22 cellular contexts compared by ENCODE assay signal in the genomic region with DNA sequence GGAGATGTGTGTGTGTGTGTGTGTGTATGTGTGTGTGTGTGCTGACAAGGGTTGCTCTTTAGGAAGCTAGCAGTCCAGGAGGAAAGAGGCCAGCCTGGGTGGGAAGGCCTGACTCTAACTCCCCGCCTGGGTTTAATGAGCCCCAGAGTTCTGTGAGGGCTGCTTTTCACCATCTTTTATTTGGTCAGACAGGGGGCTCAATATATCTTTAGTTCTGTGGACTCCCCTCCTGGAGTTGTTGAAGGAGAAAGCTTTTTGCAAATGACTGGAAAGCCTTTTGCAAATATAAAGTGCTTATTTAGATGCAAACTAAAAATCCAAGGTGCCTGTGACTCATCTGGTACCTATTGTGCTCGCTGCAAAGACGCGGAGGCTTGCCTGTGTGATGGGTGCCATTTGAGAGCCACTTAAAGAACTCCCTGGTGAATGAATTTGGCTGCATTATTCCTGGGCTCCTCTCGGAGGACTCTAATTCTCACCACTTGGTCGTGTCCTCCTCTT. TPM values are rescaled to one million over a fixed set of nuclear protein-coding genes. Genes with fewer than 3 reads are reported as not detected.
DNase-seq lines count a peak whose midpoint lies in the region; ATAC-seq and TF ChIP-seq lines count a peak whose summit lies in the region.
"Had no signal": no experiment of that assay in that cellular context is flagged by ENCODE, and none has a peak within 500 bp of the region (broad histone marks: within the 10 kb centered on the region; RNA-seq: fewer than 3 reads in every experiment).

No MANE protein-coding gene starts in this region.

- no peak overlapping the region for H3K23ac ChIP-seq in IMR-90 (ENCODE audit: low read depth, low read length)

- H2AK9ac ChIP-seq in IMR-90 (replicated peaks; ENCODE audit: low read depth, low read length, poor library complexity), result no peak overlapping the region

- intact Hi-C loops in IMR-90 (cut with micrococcal nuclease), result loop anchor here (2.0 to 10.0 kb wide), 3 partner anchors 180 to 417 kb away; no protein-coding TSS in a partner anchor
- intact Hi-C loops in testis (cut with DNase I; ENCODE audit: low total_unique reads), result no loop called here
- intact Hi-C loops in stomach (cut with DNase I; ENCODE audit: low total_unique reads), result no loop called here

- no peak overlapping the region for H2AK5ac ChIP-seq in IMR-90 (ENCODE audit: low read depth, low read length)

- no peak overlapping the region for H3K27ac ChIP-seq in IMR-90 (ENCODE audit: insufficient read depth, low read length)
- H3K27ac ChIP-seq in testis, result no peak overlapping the region
- no peak overlapping the region for H3K27ac ChIP-seq in stomach
- H3K27ac ChIP-seq: left lung, ovary, sigmoid colon, SJCRH30 had no signal

- H4K5ac ChIP-seq in IMR-90 (ENCODE audit: low read depth, low read length), result no peak overlapping the region

- H3K27me3 Mint-ChIP-seq in WTC11 (ENCODE audit: low read depth), result peaks cover 3% of the 10 kb centered on the region; the same call in 1 of the 2 replicates

- POLR2A ChIA-PET in IMR-90 (lab: Charles Lee; ENCODE audit: unreplicated experiment) (no interaction called here), WTC11 (lab: Charles Lee) (no interaction called here)

- H3K36me3 ChIP-seq in IMR-90 (ENCODE audit: control insufficient read depth, insufficient read depth, low read length) (no peaks in the 10 kb centered on the region), testis (ENCODE audit: low read depth, missing control alignments) (no peaks in the 10 kb centered on the region), stomach (no peaks in the 10 kb centered on the region)
- H3K36me3 ChIP-seq: left lung, ovary, sigmoid colon, SJCRH30 had no signal

- DNase-seq in DMS153 (lab: John Stamatoyannopoulos, UW), result peak; percentile 32
- DNase-seq in IMR-90, result no peak
- DNase-seq in WTC11 (ENCODE audit: low spot score), result peak; percentile 47
- peak; percentile 57 for DNase-seq in iPS-NIHi11 (ENCODE audit: low spot score)
- DNase-seq in activated effector memory CD4-positive, alpha-beta T cell treated with anti-CD3 and anti-CD28 coated beads, Interleukin-2, amount 50 U/mL, for 16 hours, result no peak
- DNase-seq in testis, result no peak
- DNase-seq in stomach, result no peak
- DNase-seq: activated CD4-positive, CD25-positive, alpha-beta regulatory T cell treated with anti-CD3 and anti-CD28 coated beads, Interleukin-2, amount 50 U/mL, for 72 hours; activated gamma-delta T cell; amygdala; left lung; mucosa of descending colon; NCI-H510A treated with DMSO at 0.1 percent for 48 hours; OCI-M1; ovary; sigmoid colon; SJCRH30 had no signal

- peak overlapping the region; percentile 94 for H3K27ac Mint-ChIP-seq in WTC11

- no peak overlapping the region for H4K91ac ChIP-seq in IMR-90 (ENCODE audit: insufficient read depth, low read depth, low read length)

- no peaks in the 10 kb centered on the region for H3K4me1 ChIP-seq in IMR-90 (ENCODE audit: control insufficient read depth, insufficient read depth, low read length)
- H3K4me1 ChIP-seq in testis, result no peaks in the 10 kb centered on the region
- peaks cover 4 to 11% (median 10%) of the 10 kb centered on the region in 4 donors for H3K4me1 ChIP-seq in stomach
- H3K4me1 ChIP-seq: SJCRH30 had no signal

- H3K4me1 Mint-ChIP-seq in WTC11, result peaks cover 84% of the 10 kb centered on the region

- no peak overlapping the region for H3K9ac ChIP-seq in IMR-90 (ENCODE audit: low read depth, low read length)

- peak overlapping the region; percentile 40 for H2AFZ ChIP-seq in IMR-90 (replicated peaks; ENCODE audit: low read length, poor library complexity)

- no peaks in the 10 kb centered on the region for H4K20me1 ChIP-seq in IMR-90 (ENCODE audit: insufficient read depth, low read length)

- in situ Hi-C loops in IMR-90 (cut with MboI; ENCODE audit: low sequenced_read_pairs), result loop anchor here (10.0 kb wide), 1 partner anchor 420 kb away; no protein-coding TSS in a partner anchor

- no peak overlapping the region for H2BK20ac ChIP-seq in IMR-90 (ENCODE audit: low read depth, low read length)

- TF ChIP-seq CTCF in IMR-90 (conservative IDR thresholded peaks at IDR 0.05; ENCODE audit: low read depth, low read length) (no peak), WTC11 (IDR thresholded peaks at IDR 0.05) (no peak; the same call in 1 of the 2 replicates), testis (IDR thresholded peaks at IDR 0.05) (no peak), stomach (IDR thresholded peaks at IDR 0.05) (no peak)

- dilution Hi-C loops in IMR-90 (cut with HindIII; ENCODE audit: low sequenced_read_pairs, unreplicated experiment), result no loop called here

- BruUV-seq in IMR-90 (replicated peaks; lab: Mats Ljungman, UMichigan), result no TSS peak

- H3K9me3 ChIP-seq in IMR-90 (ENCODE audit: control insufficient read depth, insufficient read depth, low read length) (no peaks in the 10 kb centered on the region), testis (no peaks in the 10 kb centered on the region), stomach (no peaks in the 10 kb centered on the region)
- H3K9me3 ChIP-seq: left lung, mucosa of descending colon, ovary, sigmoid colon, SJCRH30 had no signal

- H3K27me3 ChIP-seq in IMR-90 (ENCODE audit: control insufficient read depth, insufficient read depth, low read length) (peaks cover 4% of the 10 kb centered on the region), testis (no peaks in the 10 kb centered on the region), stomach (peaks cover 0 to 4% (median 0%) of the 10 kb centered on the region in 3 donors)
- H3K27me3 ChIP-seq: left lung, ovary, sigmoid colon, SJCRH30 had no signal

- no peak for TF ChIP-seq RAD21 in IMR-90 (IDR thresholded peaks at IDR 0.05; ENCODE audit: low read length)

- H3K4ac ChIP-seq in IMR-90 (ENCODE audit: low read depth, low read length), result no peak overlapping the region

- CTCF ChIA-PET in IMR-90 (lab: Yijun Ruan, JAX) (interaction anchor here (0.9 to 1.4 kb wide), 4 partner anchors 11 to 173 kb away, joined by 3 to 4 read pairs (median 4); no protein-coding TSS in a partner anchor), WTC11 (lab: Charles Lee) (interaction anchor here (0.6 to 3.8 kb wide), 13 partner anchors 14 to 620 kb away, joined by 3 to 49 read pairs (median 6); partner anchors contain the start of gene DRD3)

- WGBS in IMR-90 (ENCODE audit: extremely low coverage in 2 of 2, insufficient read length in 1 of 2), 2 experiments, result 71% methylated on average over 1 of the region's 6 CpGs; no CpG with 5 or more reads in 1 of the 2 experiments
- 63% methylated on average over 6 of the region's 6 CpGs for WGBS in testis, 2 donors
- WGBS in stomach, 5 donors, result 58 to 71% (median 65%) methylated on average over 6 of the region's 6 CpGs

- H3K36me3 Mint-ChIP-seq in WTC11, result no peaks in the 10 kb centered on the region
- H3K36me3 Mint-ChIP-seq: IgD-negative memory B cell had no signal

- H2BK15ac ChIP-seq in IMR-90 (ENCODE audit: low read depth, low read length), result no peak overlapping the region

- no peak for TF ChIP-seq EP300 in stomach (IDR thresholded peaks at IDR 0.05)

- H2BK120ac ChIP-seq in IMR-90 (ENCODE audit: low read depth, low read length), result no peak overlapping the region

- H3K4me2 ChIP-seq in IMR-90 (ENCODE audit: low read depth, low read length), result no peak overlapping the region

- ATAC-seq in IMR-90 (ENCODE audit: low read depth), result no peak
- ATAC-seq in WTC11, result peak; percentile 69
- no peak for ATAC-seq in GM21529 (IDR thresholded peaks at IDR 0.05; ENCODE audit: unreplicated experiment)
- ATAC-seq: left lung, mucosa of descending colon had no signal

- no peak overlapping the region for H3K14ac ChIP-seq in IMR-90 (replicated peaks; ENCODE audit: low read depth, low read length)

- no peaks in the 10 kb centered on the region for H3K9me1 ChIP-seq in IMR-90 (ENCODE audit: insufficient read depth, low read length)

- no peak overlapping the region for H4K8ac ChIP-seq in IMR-90 (ENCODE audit: low read depth in 2 of 2, low read length in 2 of 2)

- H3K4me3 Mint-ChIP-seq in WTC11, result peak overlapping the region; percentile 40
- H3K4me3 Mint-ChIP-seq: IgD-negative memory B cell had no signal

- H3K56ac ChIP-seq in IMR-90 (ENCODE audit: extremely low read depth, insufficient read depth, low read length), result no peak overlapping the region

- no peak overlapping the region for H2BK5ac ChIP-seq in IMR-90 (ENCODE audit: low read depth, low read length, poor library complexity, severe bottlenecking)

- H3K9me3 Mint-ChIP-seq in WTC11, result no peaks in the 10 kb centered on the region; the same call in 1 of the 2 replicates
- H3K9me3 Mint-ChIP-seq: IgD-negative memory B cell had no signal

- H3K4me3 ChIP-seq in IMR-90 (ENCODE audit: insufficient read depth, low read depth, low read length) (no peak overlapping the region), testis (no peak overlapping the region), stomach (no peak overlapping the region)
- H3K4me3 ChIP-seq: left lung, mucosa of descending colon, ovary, sigmoid colon, SJCRH30 had no signal

- no peak overlapping the region for H3K18ac ChIP-seq in IMR-90 (ENCODE audit: low read depth, low read length)

- H3K79me1 ChIP-seq in IMR-90 (ENCODE audit: low read depth in 1 of 2, low read length in 2 of 2), result no peaks in the 10 kb centered on the region

- TF ChIP-seq POLR2A in IMR-90 (IDR thresholded peaks at IDR 0.05; ENCODE audit: low read depth, low read length), result no peak
- TF ChIP-seq POLR2A in testis (IDR thresholded peaks at IDR 0.05), result no peak
- TF ChIP-seq POLR2A in stomach (IDR thresholded peaks at IDR 0.05), result no peak

TF ChIP-seq in IMR-90, 13 proteins besides CTCF, POLR2A, EP300 and RAD21 (continues in another document):
- TF ChIP-seq MAZ (IDR thresholded peaks at IDR 0.05; ENCODE audit: borderline replicate concordance, low read depth, low read length) (no peak), RFX5 (IDR thresholded peaks at IDR 0.05; ENCODE audit: low read depth, low read length) (no peak), RCOR1 (IDR thresholded peaks at IDR 0.05; ENCODE audit: insufficient replicate concordance, low read length) (no peak), FOS (IDR thresholded peaks at IDR 0.05; ENCODE audit: low read depth, low read length) (no peak), CHD1 (IDR thresholded peaks at IDR 0.05; ENCODE audit: low read depth, low read length) (no peak)

TF ChIP-seq in WTC11, 78 proteins besides CTCF, POLR2A, EP300 and RAD21 (continues in another document):
- TF ChIP-seq TEAD1 (CRISPR knock-in tag; IDR thresholded peaks at IDR 0.05), result no peak
- no peak for TF ChIP-seq MLX (CRISPR knock-in tag; IDR thresholded peaks at IDR 0.05)

RNA-seq across cellular contexts. Expression of gene DRD3, which starts 24.5 kb away (rescaled TPM):
- not detected in 2 replicates for total RNA-seq in IMR-90 (2012; rRNA removed)
- not detected in 2 replicates for polyA plus RNA-seq in IMR-90 (2012; rRNA removed)
- not detected in 2 replicates for polyA plus RNA-seq in IMR-90 (2012; cell fraction: cytosol; rRNA removed)
- not detected in 2 replicates for polyA plus RNA-seq in IMR-90 (2012; cell fraction: nucleus; rRNA removed; ENCODE audit: low replicate concordance)
- total RNA-seq in WTC11 (2021), result 0.11 to 0.27 TPM (median 0.17 TPM) in 3 replicates
- under 1 TPM; 0.37 to 0.39 TPM for total RNA-seq in testis
- polyA plus RNA-seq in testis (ENCODE audit: insufficient read depth, low read depth, low replicate concordance), result 0.94 TPM
- total RNA-seq in stomach, result not detected
- not detected for polyA plus RNA-seq in stomach
- total RNA-seq: activated CD8-positive, alpha-beta memory T cell treated with anti-CD3 and anti-CD28 coated beads for 36 hours; cerebellum; left lung; mucosa of descending colon; ovary; sigmoid colon; SJCRH30 had no signal
- polyA plus RNA-seq: AG04450, IgD-negative memory B cell, ovary, sigmoid colon had no signal

Comparison
In these comparisons a context has a peak if more than half of its experiments do, and no peak if none do; other contexts are left out.
1. DNase-seq: peak in DMS153 (single experiment), WTC11 (single experiment) and iPS-NIHi11 (single experiment); none in IMR-90 (single experiment), activated effector memory CD4-positive, alpha-beta T cell treated with anti-CD3 and anti-CD28 coated beads, Interleukin-2, amount 50 U/mL, for 16 hours (single experiment), testis (single experiment) and stomach (single experiment).